ENCODE assay signal across 9 cellular contexts in the genomic region with DNA sequence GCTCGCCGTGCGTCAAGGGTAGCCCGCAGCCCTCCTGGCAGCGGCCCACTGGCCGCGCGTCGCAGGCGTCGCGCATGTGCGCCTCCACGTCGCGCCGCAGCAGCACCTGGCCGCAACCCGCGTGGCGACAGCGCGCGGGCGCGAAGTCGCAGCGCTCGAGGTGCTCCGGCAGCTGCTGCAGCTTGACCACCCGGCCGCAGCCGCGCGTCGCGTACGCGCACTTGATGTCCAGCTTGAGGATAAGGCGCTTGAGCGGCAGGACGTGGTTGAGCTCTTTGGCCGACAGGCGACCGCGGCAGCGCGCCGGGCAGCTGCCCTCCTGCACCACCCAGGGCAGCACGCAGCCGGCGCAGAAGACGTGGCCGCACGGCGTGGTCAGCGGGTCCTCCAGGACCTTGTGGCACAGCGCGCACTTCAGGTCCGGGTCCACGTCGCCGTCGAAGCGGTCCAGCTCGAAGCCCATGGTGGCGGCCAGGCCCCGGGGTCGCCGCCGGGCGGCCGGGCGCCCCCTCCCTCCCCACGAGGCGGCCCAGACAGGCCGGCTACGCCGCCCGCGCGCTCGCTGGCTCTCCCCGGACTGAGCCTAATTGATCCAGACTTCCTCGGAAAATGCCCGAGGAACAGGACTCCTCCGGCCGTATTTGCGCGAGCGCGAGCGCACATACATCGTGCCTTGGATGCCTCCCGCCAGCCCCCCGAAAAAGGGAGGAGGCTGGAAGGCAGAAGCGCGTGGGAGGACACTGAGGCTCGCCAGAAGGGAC. TPM values are rescaled to one million over a fixed set of nuclear protein-coding genes. Genes with fewer than 3 reads are reported as not detected.
A peak's percentile ranks its signal among the peaks of the same experiment; 100 is the strongest.
DNase-seq lines count a peak whose midpoint lies in the region; FAIRE-seq and TF ChIP-seq lines count a peak whose summit lies in the region.
"Had no signal": no experiment of that assay in that cellular context is flagged by ENCODE, and none has a peak within 500 bp of the region (broad histone marks: within the 10 kb centered on the region; RNA-seq: fewer than 3 reads in every experiment).

A gene (minus strand): TSS at position 579 of the 761 bp plus-strand sequence.

- intact Hi-C loops in vagina (cut with DNase I), result loop anchor here (10.0 kb wide), 2 partner anchors 110 to 180 kb away; no protein-coding TSS in a partner anchor

- H3K9me3 ChIP-seq in BLaER1 treated with 17β-estradiol and CSF1 and Interleukin-3, amounts not matched to agents 10 nM and 100 nM (replicated peaks in 1 of 11), result peaks cover 16 to 21% (median 19%) of the 10 kb centered on the region in 11 experiments
- H3K9me3 ChIP-seq in mesodermal cell (ENCODE audit: control insufficient read depth, low read length) (no peaks in the 10 kb centered on the region), vagina (no peaks in the 10 kb centered on the region)

- peaks cover 0 to 33% (median 22%) of the 10 kb centered on the region in 10 experiments; a peak in 16 of 20 replicates for H3K4me1 ChIP-seq in BLaER1 treated with 17β-estradiol and CSF1 and Interleukin-3, amounts not matched to agents 10 nM and 100 nM
- H3K4me1 ChIP-seq in mesodermal cell (ENCODE audit: control insufficient read depth, insufficient read depth, low read length, poor library complexity, severe bottlenecking) (peaks cover 31% of the 10 kb centered on the region), vagina (peaks cover 8% of the 10 kb centered on the region)

- no peaks in the 10 kb centered on the region for H4K20me1 ChIP-seq in BLaER1 treated with 17β-estradiol and CSF1 and Interleukin-3, amounts not matched to agents 10 nM and 100 nM

- TF ChIP-seq POLR2A in vagina (IDR thresholded peaks at IDR 0.05), result peak in 1 of 2 donors; percentile 74
- no peak for TF ChIP-seq POLR2A in GM12891 (IDR thresholded peaks at IDR 0.05; ENCODE audit: low read depth, low read length)

- H3K27me3 ChIP-seq in BLaER1 treated with 17β-estradiol and CSF1 and Interleukin-3, amounts not matched to agents 10 nM and 100 nM, result no peaks in the 10 kb centered on the region
- H3K27me3 ChIP-seq in vagina, result no peaks in the 10 kb centered on the region

- H3K27ac ChIP-seq in BLaER1 treated with 17β-estradiol and CSF1 and Interleukin-3, amounts not matched to agents 10 nM and 100 nM, result no peak within 1 kb of the TSS
- peak within 1 kb of the TSS; percentile 86 for H3K27ac ChIP-seq in mesodermal cell (ENCODE audit: low read depth, low read length, severe bottlenecking)
- H3K27ac ChIP-seq in vagina, result peak within 1 kb of the TSS; percentile 85

- FAIRE-seq in GM12891 (lab: Jason Lieb, UNC), result no peak
- FAIRE-seq: GM18507 had no signal

- no peak within 1 kb of the TSS for H3K4me3 ChIP-seq in BLaER1 treated with 17β-estradiol and CSF1 and Interleukin-3, amounts not matched to agents 10 nM and 100 nM
- peak within 1 kb of the TSS; percentile 58 for H3K4me3 ChIP-seq in mesodermal cell (ENCODE audit: extremely low read depth, insufficient read depth, low read length, poor library complexity, severe bottlenecking)
- peak within 1 kb of the TSS; percentile 61 to 98 for H3K4me3 ChIP-seq in vagina

- 0% methylated on average over 59 to 82 of the region's 99 CpGs for whole genome bisulfite sequencing in mesodermal cell (ENCODE audit: insufficient coverage in 2 of 2), 2 experiments

- no peak within 1 kb of the TSS for H3K9ac ChIP-seq in BLaER1 treated with 17β-estradiol and CSF1 and Interleukin-3, amounts not matched to agents 10 nM and 100 nM

- no peaks in the 10 kb centered on the region for H3K36me3 ChIP-seq in BLaER1 treated with 17β-estradiol and CSF1 and Interleukin-3, amounts not matched to agents 10 nM and 100 nM
- no peaks in the 10 kb centered on the region for H3K36me3 ChIP-seq in mesodermal cell (ENCODE audit: control insufficient read depth, insufficient read depth, low read length)
- H3K36me3 ChIP-seq in vagina, result no peaks in the 10 kb centered on the region

- peak within 1 kb of the TSS in 6 of 11 experiments; percentile 9 to 66 (median 60); a peak in 6 of 22 replicates for H3K4me2 ChIP-seq in BLaER1 treated with 17β-estradiol and CSF1 and Interleukin-3, amounts not matched to agents 10 nM and 100 nM

- DNase-seq in NCI-H526 (lab: John Stamatoyannopoulos, UW) (peak; percentile 31 to 73), epidermal melanocyte (ENCODE audit: insufficient read length, low spot score) (peak; percentile 67), vagina (ENCODE audit: extremely low spot score in 2 of 2) (no peak), GM12891 (ENCODE audit: insufficient read length, low spot score) (no peak), DMS153 (lab: John Stamatoyannopoulos, UW) (no peak)
- no peak for DNase-seq in activated CD8-positive, alpha-beta memory T cell treated with anti-CD3 and anti-CD28 coated beads, Interleukin-2, amount 50 U/mL, for 4 hours

- no peak for TF ChIP-seq CTCF in vagina (IDR thresholded peaks at IDR 0.05)

TF ChIP-seq in GM12891, 5 proteins besides CTCF, POLR2A, EP300 and RAD21:
- TF ChIP-seq POLR2AphosphoS5 (IDR thresholded peaks at IDR 0.05; ENCODE audit: low read depth, low read length) (no peak), TAF1 (IDR thresholded peaks at IDR 0.05; ENCODE audit: low read depth, low read length) (no peak), SPI1 (IDR thresholded peaks at IDR 0.05; ENCODE audit: low read depth, low read length) (no peak), PAX5 (IDR thresholded peaks at IDR 0.05; ENCODE audit: insufficient read depth, low read length, severe bottlenecking) (no peak), POU2F2 (IDR thresholded peaks at IDR 0.05; ENCODE audit: low read depth, low read length) (no peak)
TF ChIP-seq in GM12891: peak in this region for 0.

RNA-seq across cellular contexts. Expression of the gene that starts here (rescaled TPM):
- polyA plus RNA-seq in mesodermal cell (2013, experiment 1 of 2), result 21.6 TPM
- 26.9 TPM for polyA plus RNA-seq in mesodermal cell (2013, experiment 2 of 2)
- total RNA-seq in vagina, result 75.9 TPM
- polyA plus RNA-seq in GM12891 (2012; ENCODE audit: low read depth, missing spikeins), result not detected

Comparison
In these comparisons a context has a peak if more than half of its experiments do, and no peak if none do; other contexts are left out.
1. H3K27ac ChIP-seq: peak in mesodermal cell (single experiment) and vagina (single experiment); none in BLaER1 treated with 17β-estradiol and CSF1 and Interleukin-3, amounts not matched to agents 10 nM and 100 nM (0 of 11).
2. H3K4me3 ChIP-seq: peak in mesodermal cell (single experiment) and vagina (2 of 2); none in BLaER1 treated with 17β-estradiol and CSF1 and Interleukin-3, amounts not matched to agents 10 nM and 100 nM (0 of 10).
3. DNase-seq: peak in NCI-H526 (2 of 2) and epidermal melanocyte (single experiment); none in vagina (0 of 2), GM12891 (single experiment), DMS153 (single experiment) and activated CD8-positive, alpha-beta memory T cell treated with anti-CD3 and anti-CD28 coated beads, Interleukin-2, amount 50 U/mL, for 4 hours (single experiment).